1 cellular context compared by ENCODE assay signal in the genomic region with DNA sequence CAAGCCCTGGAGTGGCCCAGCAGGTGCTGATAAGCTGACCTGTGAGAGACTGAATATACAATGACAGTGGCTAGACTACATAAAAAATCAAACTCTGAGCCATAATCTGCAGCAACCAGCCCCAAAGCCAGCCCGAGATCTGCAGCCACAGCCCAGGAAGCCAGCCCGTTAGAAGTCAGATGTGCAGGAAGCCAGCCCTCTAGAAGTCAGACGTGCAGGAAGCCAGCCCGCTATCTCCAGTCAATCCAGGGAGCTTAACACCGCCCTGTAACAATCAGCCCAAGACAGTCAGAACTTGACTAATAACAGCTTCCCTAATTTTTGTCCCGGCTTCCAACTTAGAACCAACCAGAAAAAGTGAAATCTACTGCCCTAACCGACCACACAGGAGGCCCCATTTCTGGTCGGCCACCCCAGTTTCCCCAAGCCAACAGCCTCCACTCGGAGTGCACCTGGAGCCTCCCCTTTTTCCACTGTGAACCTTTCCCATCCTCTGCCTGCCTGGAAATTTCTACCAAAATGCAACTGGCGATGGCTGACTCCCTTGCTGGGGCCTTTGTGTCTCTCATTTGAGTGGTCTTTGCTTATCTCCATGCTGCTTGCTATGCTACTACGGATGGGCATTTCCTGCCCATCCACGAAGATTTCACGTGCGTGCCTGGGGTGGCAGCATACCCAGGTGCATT.
A peak's percentile ranks its signal among the peaks of the same experiment; 100 is the strongest.
TF ChIP-seq lines count a peak whose summit lies in the region.

No MANE protein-coding gene starts in this region.

TF ChIP-seq in K562, 482 proteins besides CTCF, POLR2A, EP300 and RAD21 (continued from another document):
- no peak for TF ChIP-seq MCM3 (IDR thresholded peaks at IDR 0.05)
- no peak for TF ChIP-seq NCOA4 (IDR thresholded peaks at IDR 0.05; ENCODE audit: partially characterized antibody)
- peak; percentile 37 for TF ChIP-seq HDAC3 (IDR thresholded peaks at IDR 0.05; ENCODE audit: borderline replicate concordance, partially characterized antibody)
- no peak for TF ChIP-seq ZNF133 (CRISPR knock-in tag; IDR thresholded peaks at IDR 0.05)
- no peak for TF ChIP-seq ESRRA (IDR thresholded peaks at IDR 0.05; ENCODE audit: borderline replicate concordance, low read depth)
- TF ChIP-seq TEAD4 (IDR thresholded peaks at IDR 0.05; ENCODE audit: low read length) = peak; percentile 79
- no peak for TF ChIP-seq TEAD4 (CRISPR knock-in tag; IDR thresholded peaks at IDR 0.05; ENCODE audit: borderline replicate concordance)
- no peak for TF ChIP-seq DACH1 (IDR thresholded peaks at IDR 0.05; ENCODE audit: partially characterized antibody)
- TF ChIP-seq CBFA2T2 (conservative IDR thresholded peaks at IDR 0.05) = peak; percentile 75
- no peak for TF ChIP-seq ZBTB26 (CRISPR knock-in tag; IDR thresholded peaks at IDR 0.05)
- TF ChIP-seq CCNT2 (IDR thresholded peaks at IDR 0.05; ENCODE audit: borderline replicate concordance, extremely low read depth, insufficient read length, low read depth, low read length) = peak; percentile 16
